In genomic region chr7:150996289-150997074, GRCh38 we compare ENCODE assay signal across 18 cellular contexts. TPM values are rescaled to one million over a fixed set of nuclear protein-coding genes. Genes with fewer than 3 reads are reported as not detected.
A peak's percentile ranks its signal among the peaks of the same experiment; 100 is the strongest.
DNase-seq lines count a peak whose midpoint lies in the region; ATAC-seq and TF ChIP-seq lines count a peak whose summit lies in the region.
"Had no signal": no experiment of that assay in that cellular context is flagged by ENCODE, and none has a peak within 500 bp of the region (broad histone marks: within the 10 kb centered on the region; RNA-seq: fewer than 3 reads in every experiment).

No MANE protein-coding gene starts in this region.

- ATAC-seq in left ventricle myocardium superior: no peak
- ATAC-seq in Right ventricle myocardium superior (ENCODE audit: poor library complexity): no peak
- peak; percentile 4 for ATAC-seq in stimulated activated memory B cell treated with anti-CD40 and anti-IgM and Interleukin-4, amounts not matched to agents 10 μg/mL and 1 μg/mL and 100 μg/mL, for 72 hours

- H3K9me3 Mint-ChIP-seq in stimulated activated memory B cell treated with anti-CD40 and anti-IgM and Interleukin-4, amounts not matched to agents 10 μg/mL and 1 μg/mL and 100 μg/mL, for 72 hours: peaks cover under 1% of the 10 kb centered on the region

- WGBS in hepatocyte (ENCODE audit: low lambda C conversion rate, missing lambda C conversion rate): 91% methylated on average over 15 of the region's 31 CpGs

- DNase-seq in DMS53 (lab: John Stamatoyannopoulos, UW): peak; percentile 69
- no peak for DNase-seq in DMS53 treated with DMSO at 0.1 percent for 48 hours (lab: John Stamatoyannopoulos, UW; ENCODE audit: unreplicated experiment)
- DNase-seq in left ventricle myocardium superior: peak; percentile 32
- no peak for DNase-seq in Right ventricle myocardium superior
- DNase-seq in hepatocyte (ENCODE audit: low spot score): no peak
- DNase-seq in mucosa of gallbladder (ENCODE audit: low spot score): no peak
- no peak for DNase-seq in nucleus accumbens (lab: John Stamatoyannopoulos, UW)
- DNase-seq: activated gamma-delta T cell treated with Interleukin-2 at 50 U/mL for 16 hours, colonic mucosa, foreskin fibroblast, KG1, naive B cell, NCI-H1105 treated with DMSO at 0.1 percent for 48 hours, NCI-H2171, NCI-H748 treated with DMSO at 0.1 percent for 48 hours had no signal

- H3K9me2 ChIP-seq in hepatocyte (replicated peaks; ENCODE audit: insufficient read depth): no peaks in the 10 kb centered on the region

- H3K27ac ChIP-seq in hepatocyte: no peak overlapping the region
- H3K27ac ChIP-seq: 22Rv1, colonic mucosa, prostate gland had no signal

- intact Hi-C loops in left ventricle myocardium superior (cut with micrococcal nuclease) (no loop called here), Right ventricle myocardium superior (cut with DNase I) (no loop called here)

- H4K20me1 ChIP-seq in hepatocyte (ENCODE audit: insufficient read depth, poor library complexity, severe bottlenecking): no peaks in the 10 kb centered on the region

- H3K36me3 ChIP-seq in hepatocyte (replicated peaks; ENCODE audit: insufficient read depth, low read depth): no peaks in the 10 kb centered on the region
- H3K36me3 ChIP-seq: colonic mucosa, prostate gland had no signal

- no peak for TF ChIP-seq CTCF in hepatocyte (IDR thresholded peaks at IDR 0.05; ENCODE audit: poor library complexity)

- peaks cover 5% of the 10 kb centered on the region for H3K4me1 ChIP-seq in hepatocyte (ENCODE audit: insufficient read depth)
- H3K4me1 ChIP-seq: colonic mucosa, prostate gland had no signal

- H3K27ac Mint-ChIP-seq in stimulated activated memory B cell treated with anti-CD40 and anti-IgM and Interleukin-4, amounts not matched to agents 10 μg/mL and 1 μg/mL and 100 μg/mL, for 72 hours: no peak overlapping the region
- H3K27ac Mint-ChIP-seq: naive B cell had no signal

- H3K4me2 ChIP-seq in hepatocyte: peak overlapping the region; percentile 20

- H3K9me3 ChIP-seq in hepatocyte (ENCODE audit: low read depth): no peaks in the 10 kb centered on the region
- H3K9me3 ChIP-seq: colonic mucosa, prostate gland had no signal

- H3K4me1 Mint-ChIP-seq in stimulated activated memory B cell treated with anti-CD40 and anti-IgM and Interleukin-4, amounts not matched to agents 10 μg/mL and 1 μg/mL and 100 μg/mL, for 72 hours: peaks cover 13% of the 10 kb centered on the region

- no peak overlapping the region for H3K4me3 Mint-ChIP-seq in stimulated activated memory B cell treated with anti-CD40 and anti-IgM and Interleukin-4, amounts not matched to agents 10 μg/mL and 1 μg/mL and 100 μg/mL, for 72 hours
- H3K4me3 Mint-ChIP-seq: naive B cell had no signal

- no peaks in the 10 kb centered on the region for H3K27me3 ChIP-seq in hepatocyte
- H3K27me3 ChIP-seq: colonic mucosa had no signal

- no peaks in the 10 kb centered on the region for H3K79me2 ChIP-seq in hepatocyte

- H2AFZ ChIP-seq in hepatocyte: no peak overlapping the region

- peaks cover 68% of the 10 kb centered on the region for H3K27me3 Mint-ChIP-seq in stimulated activated memory B cell treated with anti-CD40 and anti-IgM and Interleukin-4, amounts not matched to agents 10 μg/mL and 1 μg/mL and 100 μg/mL, for 72 hours

- H3K36me3 Mint-ChIP-seq in stimulated activated memory B cell treated with anti-CD40 and anti-IgM and Interleukin-4, amounts not matched to agents 10 μg/mL and 1 μg/mL and 100 μg/mL, for 72 hours: no peaks in the 10 kb centered on the region

- H3K4me3 ChIP-seq in hepatocyte: no peak overlapping the region
- H3K4me3 ChIP-seq: colonic mucosa, prostate gland had no signal

RNA-seq across cellular contexts. Expression of gene NOS3, which starts 5.7 kb away (rescaled TPM):
- total RNA-seq in left ventricle myocardium superior (10.9 TPM), Right ventricle myocardium superior (10.0 TPM), hepatocyte (8.1 and 9.8 TPM in 2 replicates), mucosa of gallbladder (12.6 TPM)
- 15.3 and 17.4 TPM in 2 replicates for polyA plus RNA-seq in hepatocyte

RNA-seq across cellular contexts. Expression of gene KCNH2, which starts 18.4 kb away (rescaled TPM):
- total RNA-seq in left ventricle myocardium superior (107 TPM), Right ventricle myocardium superior (88.9 TPM), hepatocyte (8.4 and 9.4 TPM in 2 replicates), mucosa of gallbladder (49.4 TPM)
- polyA plus RNA-seq in hepatocyte: 9.1 and 11.3 TPM in 2 replicates

RNA-seq across cellular contexts. Expression of gene ATG9B, which starts 27.8 kb away (rescaled TPM):
- total RNA-seq in left ventricle myocardium superior (not detected), Right ventricle myocardium superior (not detected), hepatocyte (0.64 and 0.80 TPM in 2 replicates), mucosa of gallbladder (1.2 TPM)
- polyA plus RNA-seq in hepatocyte: 2.4 and 13.2 TPM in 2 replicates

RNA-seq across cellular contexts. Expression of gene ABCB8, which starts 31.8 kb away (rescaled TPM):
- total RNA-seq in left ventricle myocardium superior (29.7 TPM), Right ventricle myocardium superior (24.6 TPM), hepatocyte (22.6 and 24.4 TPM in 2 replicates), mucosa of gallbladder (43.9 TPM)
- polyA plus RNA-seq in hepatocyte: 32.6 and 41.2 TPM in 2 replicates

RNA-seq across cellular contexts. Expression of gene ASIC3, which starts 51.8 kb away (rescaled TPM):
- total RNA-seq in left ventricle myocardium superior (8.6 TPM), Right ventricle myocardium superior (6.5 TPM), hepatocyte (2.9 and 4.5 TPM in 2 replicates), mucosa of gallbladder (4.4 TPM)
- polyA plus RNA-seq in hepatocyte: 2.1 and 7.0 TPM in 2 replicates

Comparison
In these comparisons a context has a peak if more than half of its experiments do, and no peak if none do; other contexts are left out.
1. DNase-seq: peak in DMS53 (single experiment) and left ventricle myocardium superior (single experiment); none in DMS53 treated with DMSO at 0.1 percent for 48 hours (single experiment), Right ventricle myocardium superior (single experiment), hepatocyte (single experiment), mucosa of gallbladder (single experiment) and nucleus accumbens (0 of 56).